ENCODE assay signal across 28 cellular contexts in genomic region chr22:45134313-45134712, GRCh38.
"Had no signal": no experiment of that assay in that cellular context is flagged by ENCODE, and none has a peak within 500 bp of the region (broad histone marks: within the 10 kb centered on the region; RNA-seq: fewer than 3 reads in every experiment).

No MANE protein-coding gene starts in this region.

- H3K9me3 Mint-ChIP-seq: memory B cell; natural killer cell; stimulated activated naive B cell treated with anti-CD40 and anti-IgM and Interleukin-4, amounts not matched to agents 10 μg/mL and 1 μg/mL and 100 μg/mL, for 72 hours had no signal

- H3K79me2 ChIP-seq: hepatocyte had no signal

- H2AFZ ChIP-seq: hepatocyte had no signal

- DNase-seq: islet precursor cell; left ventricle myocardium inferior; naive B cell; natural killer cell; nucleus accumbens; pancreas; posterior cingulate gyrus; retina; right cardiac atrium; stimulated activated CD4-positive, alpha-beta T cell treated with anti-CD3 and anti-CD28 coated beads, Interleukin-12 subunit alpha, Interleukin-12 subunit beta, amount 100 ng/mL, for 4 hours; stimulated activated CD4-positive, alpha-beta T cell treated with anti-CD3 and anti-CD28 coated beads, Interleukin-15, amount 100 ng/mL, for 24 hours; stimulated activated CD4-positive, alpha-beta T cell treated with anti-CD3 and anti-CD28 coated beads, Interleukin-2, amount 100 ng/mL, for 24 hours; stimulated activated CD4-positive, alpha-beta T cell treated with anti-CD3 and anti-CD28 coated beads, Interleukin-4, amount 100 ng/mL, for 1 hour; stimulated activated naive B cell treated with anti-CD40 and anti-IgM and Interleukin-4, amounts not matched to agents 10 μg/mL and 1 μg/mL and 100 μg/mL, for 72 hours; stimulated activated naive CD8-positive, alpha-beta T cell treated with anti-CD3 and anti-CD28 coated beads, Interleukin-15, Interleukin-2, amounts not matched to agents 100 U/mL and 50 U/mL, for 24 hours; stomach; testis; thyroid gland; transverse colon; upper lobe of left lung had no signal

- H3K27me3 Mint-ChIP-seq: memory B cell; naive B cell; stimulated activated naive B cell treated with anti-CD40 and anti-IgM and Interleukin-4, amounts not matched to agents 10 μg/mL and 1 μg/mL and 100 μg/mL, for 72 hours had no signal

- H3K27me3 ChIP-seq: hepatocyte, pancreas, stomach, testis, thyroid gland, transverse colon, upper lobe of left lung, vagina had no signal

- H3K4me1 ChIP-seq: left ventricle myocardium inferior, pancreas, prostate gland, stomach, testis, thyroid gland, upper lobe of left lung, vagina had no signal

- H3K4me3 ChIP-seq: hepatocyte, left ventricle myocardium inferior, lung, pancreas, prostate gland, skin epidermis, stomach, testis, thyroid gland, transverse colon, upper lobe of left lung, vagina had no signal

- H3K4me3 Mint-ChIP-seq: memory B cell; mesothelial cell of epicardium; naive B cell; natural killer cell; stimulated activated naive B cell treated with anti-CD40 and anti-IgM and Interleukin-4, amounts not matched to agents 10 μg/mL and 1 μg/mL and 100 μg/mL, for 72 hours had no signal

- FAIRE-seq: pancreas had no signal

- H3K9me3 ChIP-seq: pancreas, prostate gland, testis, thyroid gland had no signal

- H3K4me1 Mint-ChIP-seq: mesothelial cell of epicardium had no signal

- H3K27ac Mint-ChIP-seq: memory B cell; mesothelial cell of epicardium; natural killer cell; stimulated activated naive B cell treated with anti-CD40 and anti-IgM and Interleukin-4, amounts not matched to agents 10 μg/mL and 1 μg/mL and 100 μg/mL, for 72 hours had no signal

- ATAC-seq: natural killer cell; pancreas; right cardiac atrium; sciatic nerve; stimulated activated naive B cell treated with anti-CD40 and anti-IgM and Interleukin-4, amounts not matched to agents 10 μg/mL and 1 μg/mL and 100 μg/mL, for 72 hours; stimulated activated naive CD8-positive, alpha-beta T cell treated with anti-CD3 and anti-CD28 coated beads, Interleukin-15, Interleukin-2, amounts not matched to agents 100 U/mL and 50 U/mL, for 24 hours had no signal

- H3K4me2 ChIP-seq: hepatocyte had no signal

- H3K27ac ChIP-seq: hepatocyte, left ventricle myocardium inferior, pancreas, prostate gland, skin epidermis, stomach, testis, thyroid gland, transverse colon, upper lobe of left lung, vagina had no signal
